In the genomic region with DNA sequence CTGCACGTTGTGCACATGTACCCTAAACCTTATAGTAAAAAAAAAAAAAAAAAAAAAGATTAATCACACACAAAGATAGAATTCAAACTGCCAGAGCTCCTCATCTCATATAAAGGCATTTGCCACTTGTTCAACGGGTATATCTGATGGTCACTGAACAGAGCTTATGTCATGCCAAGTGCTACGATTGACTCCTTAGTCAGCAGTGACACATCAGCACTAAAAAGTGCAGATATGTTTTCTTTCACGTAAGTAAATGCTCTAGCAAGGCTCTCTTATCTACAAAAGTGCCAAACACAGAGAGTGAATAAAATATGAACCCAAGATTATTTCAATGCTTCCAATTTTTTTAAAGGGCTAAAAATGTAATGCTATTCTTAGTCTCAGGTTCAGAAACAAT, we compare ENCODE assay signal across 8 cellular contexts. TPM values are rescaled to one million over a fixed set of nuclear protein-coding genes. Genes with fewer than 3 reads are reported as not detected.
DNase-seq lines count a peak whose midpoint lies in the region; ATAC-seq and TF ChIP-seq lines count a peak whose summit lies in the region.

No MANE protein-coding gene starts in this region.

- H3K27me3 ChIP-seq in dorsolateral prefrontal cortex: no peaks in the 10 kb centered on the region
- no peaks in the 10 kb centered on the region for H3K27me3 ChIP-seq in muscle layer of duodenum (ENCODE audit: low read depth, low read length)

- intact Hi-C loops in dorsolateral prefrontal cortex (cut with DNase I): loop anchor here in 1 of 2 donors (2.0 kb wide), 1 partner anchor 219 kb away; the partner anchor contains the start of gene SEC11C

- ATAC-seq in HG02870 (IDR thresholded peaks at IDR 0.05; ENCODE audit: unreplicated experiment): no peak

- H3K27ac ChIP-seq in dorsolateral prefrontal cortex (peak overlapping the region in 32 of 59 donors; percentile 23 to 93 (median 86)), muscle layer of duodenum (ENCODE audit: low read length) (peak overlapping the region; percentile 88)

- H3K4me3 ChIP-seq in dorsolateral prefrontal cortex (peak overlapping the region in 58 of 59 donors; percentile 61 to 99 (median 92)), muscle layer of duodenum (ENCODE audit: low read depth in 1 of 2, low read length in 2 of 2) (peak overlapping the region; percentile 85 to 91)

- TF ChIP-seq CTCF in dorsolateral prefrontal cortex (IDR thresholded peaks at IDR 0.05 in 54 of 56, conservative IDR thresholded peaks at IDR 0.05 in 2 of 56; ENCODE audit: low read depth in 1 of 56, partially characterized antibody in 56 of 56): no peak

- H3K4me1 ChIP-seq in muscle layer of duodenum (ENCODE audit: control insufficient read depth in 1 of 2, insufficient read depth in 2 of 2, low read length in 2 of 2): peaks cover 0 to 20% of the 10 kb centered on the region in 2 donors

- H3K36me3 ChIP-seq in muscle layer of duodenum (ENCODE audit: control insufficient read depth in 1 of 2, insufficient read depth in 2 of 2, low read length in 2 of 2): peaks cover 10 to 26% of the 10 kb centered on the region in 2 donors

- no peaks in the 10 kb centered on the region for H3K9me3 ChIP-seq in muscle layer of duodenum (ENCODE audit: control insufficient read depth in 1 of 2, low read length in 2 of 2)

- peak; percentile 5 to 6 for DNase-seq in activated CD4-positive, alpha-beta T cell treated with anti-CD3 and anti-CD28 coated beads for 4 hours
- no peak for DNase-seq in activated CD4-positive, alpha-beta T cell treated with anti-CD3 and anti-CD28 coated beads for 1 hour
- DNase-seq in RKO (ENCODE audit: low spot score) (peak; percentile 92), dorsolateral prefrontal cortex (no peak), UCSD-AML1 (lab: John Stamatoyannopoulos, UW; ENCODE audit: unreplicated experiment) (no peak), occipital lobe (lab: John Stamatoyannopoulos, UW) (no peak)

RNA-seq across cellular contexts. Expression of gene LMAN1, which starts 1.1 kb away (rescaled TPM):
- total RNA-seq in dorsolateral prefrontal cortex: 10 to 100 TPM; 22.1 to 57.5 (median 32.6) TPM
- 52.6 TPM for total RNA-seq in occipital lobe

RNA-seq across cellular contexts. Expression of gene CPLX4, which starts 39.5 kb away (rescaled TPM):
- total RNA-seq in dorsolateral prefrontal cortex (not detected), occipital lobe (not detected)

Comparison
In these comparisons a context has a peak if more than half of its experiments do, and no peak if none do; other contexts are left out.
1. DNase-seq: peak in activated CD4-positive, alpha-beta T cell treated with anti-CD3 and anti-CD28 coated beads for 4 hours (2 of 2) and RKO (single experiment); none in activated CD4-positive, alpha-beta T cell treated with anti-CD3 and anti-CD28 coated beads for 1 hour (single experiment), dorsolateral prefrontal cortex (0 of 10), UCSD-AML1 (single experiment) and occipital lobe (single experiment).